In the genomic region with DNA sequence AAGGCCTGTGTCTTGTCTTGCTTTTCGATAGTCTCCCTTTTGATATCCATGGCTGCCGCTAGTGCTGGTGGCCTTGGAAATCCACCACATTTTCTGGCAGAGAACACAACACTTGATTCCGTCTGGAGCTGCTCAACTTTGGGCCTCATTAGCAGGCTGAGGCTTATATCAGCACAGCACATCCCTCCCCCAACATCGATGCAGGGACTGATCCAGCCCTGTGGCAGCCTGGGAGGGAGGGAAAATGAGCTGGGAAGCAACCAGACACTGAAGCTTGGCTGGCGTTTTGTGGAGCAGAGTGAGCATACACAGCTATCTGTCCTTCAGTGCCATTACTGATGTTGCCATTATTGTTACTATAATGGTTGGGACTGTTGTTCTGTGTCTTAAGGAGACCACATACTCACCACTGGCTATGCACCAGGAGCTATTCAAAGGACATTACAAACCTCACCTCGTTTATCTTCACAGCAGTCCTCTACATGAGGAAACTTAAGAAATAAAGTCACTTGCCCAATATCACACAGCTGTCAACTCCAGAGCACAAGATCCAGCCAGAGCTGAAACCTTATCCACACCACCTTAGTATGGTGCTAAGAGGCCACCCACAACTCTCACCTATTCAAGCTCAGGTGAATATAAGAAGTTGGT, we compare ENCODE assay signal across 23 cellular contexts.
DNase-seq lines count a peak whose midpoint lies in the region; ATAC-seq and TF ChIP-seq lines count a peak whose summit lies in the region.
"Had no signal": no experiment of that assay in that cellular context is flagged by ENCODE, and none has a peak within 500 bp of the region (broad histone marks: within the 10 kb centered on the region; RNA-seq: fewer than 3 reads in every experiment).

No MANE protein-coding gene starts in this region.

- WGBS in adrenal gland, 4 donors, result 54 to 81% (median 65%) methylated on average over 6 of the region's 6 CpGs
- 77 to 88% methylated on average over 6 of the region's 6 CpGs for WGBS in thyroid gland, 2 donors

- TF ChIP-seq CTCF in adrenal gland (IDR thresholded peaks at IDR 0.05), result no peak
- no peak for TF ChIP-seq CTCF in gastrocnemius medialis (IDR thresholded peaks at IDR 0.05 in 4 of 5, conservative IDR thresholded peaks at IDR 0.05 in 1 of 5)
- no peak for TF ChIP-seq CTCF in thyroid gland (IDR thresholded peaks at IDR 0.05)
- TF ChIP-seq CTCF in tibial artery (IDR thresholded peaks at IDR 0.05), result no peak
- no peak for TF ChIP-seq CTCF in A673 (conservative IDR thresholded peaks at IDR 0.05; ENCODE audit: low read depth, low read length)
- TF ChIP-seq CTCF in natural killer cell (IDR thresholded peaks at IDR 0.05), result no peak

- in situ Hi-C loops in gastrocnemius medialis (cut with MboI; ENCODE audit: low sequenced_read_pairs in 4 of 4), result no loop called here

- H3K27ac ChIP-seq in adrenal gland (no peak overlapping the region), gastrocnemius medialis (peak overlapping the region; percentile 65 to 77 (median 74)), thyroid gland (no peak overlapping the region), tibial artery (no peak overlapping the region), A673 (ENCODE audit: low read depth, low read length, poor library complexity, severe bottlenecking) (no peak overlapping the region)
- H3K27ac ChIP-seq: BLaER1 treated with 17β-estradiol and CSF1 and Interleukin-3, amounts not matched to agents 10 nM and 100 nM had no signal

- H3K4me3 Mint-ChIP-seq in natural killer cell, result no peak overlapping the region
- H3K4me3 Mint-ChIP-seq: CD4-positive, alpha-beta T cell had no signal

- peaks cover 15% of the 10 kb centered on the region for H3K36me3 Mint-ChIP-seq in natural killer cell

- H3K4me1 Mint-ChIP-seq in natural killer cell, result peaks cover 32 to 41% of the 10 kb centered on the region in 2 donors

- H3K9me3 Mint-ChIP-seq in natural killer cell, result no peaks in the 10 kb centered on the region
- H3K9me3 Mint-ChIP-seq: CD4-positive, alpha-beta T cell had no signal

- H3K36me3 ChIP-seq in adrenal gland (replicated peaks in 1 of 2), result no peaks in the 10 kb centered on the region
- H3K36me3 ChIP-seq in gastrocnemius medialis, result no peaks in the 10 kb centered on the region
- no peaks in the 10 kb centered on the region for H3K36me3 ChIP-seq in thyroid gland
- H3K36me3 ChIP-seq in tibial artery, result peaks cover 0 to 4% (median 0%) of the 10 kb centered on the region in 3 donors
- H3K36me3 ChIP-seq in A673 (ENCODE audit: insufficient read depth, low read length, poor library complexity, severe bottlenecking), result no peaks in the 10 kb centered on the region
- H3K36me3 ChIP-seq: MG63 had no signal

- DNase-seq in D341Med (ENCODE audit: low spot score) (peak; percentile 63), NCI-H446 treated with DMSO at 0.1 percent for 48 hours (lab: John Stamatoyannopoulos, UW) (peak; percentile 23), adrenal gland (peak in 5 of 7 donors; percentile 11 to 21 (median 15)), gastrocnemius medialis (peak; percentile 46 to 64), thyroid gland (no peak), tibial artery (no peak), A673 (ENCODE audit: low spot score) (no peak), natural killer cell (no peak)
- DNase-seq: CD4-positive, alpha-beta T cell; DMS79; EL; GDM1; IMR-90; KG1; MG63; NCI-H1105 treated with DMSO at 0.1 percent for 48 hours; NCI-H146; NCI-H1930; NCI-H2107; PC-3; SK-N-SH had no signal

- H3K27me3 Mint-ChIP-seq in natural killer cell (ENCODE audit: low read depth in 2 of 2), result no peaks in the 10 kb centered on the region
- H3K27me3 Mint-ChIP-seq: CD4-positive, alpha-beta T cell had no signal

- intact Hi-C loops in adrenal gland (cut with DNase I) (no loop called here), gastrocnemius medialis (cut with DNase I; ENCODE audit: low total_unique reads) (loop anchor here (5.0 to 10.0 kb wide), 2 partner anchors 96 to 167 kb away; no protein-coding TSS in a partner anchor), thyroid gland (cut with DNase I) (no loop called here), tibial artery (cut with DNase I; ENCODE audit: low total_unique reads) (no loop called here), A673 (cut with micrococcal nuclease; ENCODE audit: unreplicated experiment) (no loop called here), natural killer cell (cut with micrococcal nuclease) (no loop called here)

- H3K4me1 ChIP-seq in adrenal gland (replicated peaks in 1 of 2) (no peaks in the 10 kb centered on the region), gastrocnemius medialis (peaks cover 0 to 9% of the 10 kb centered on the region in 2 donors), thyroid gland (no peaks in the 10 kb centered on the region), tibial artery (no peaks in the 10 kb centered on the region), A673 (ENCODE audit: insufficient read depth, low read length, poor library complexity, severe bottlenecking) (no peaks in the 10 kb centered on the region)
- H3K4me1 ChIP-seq: BLaER1 treated with 17β-estradiol and CSF1 and Interleukin-3, amounts not matched to agents 10 nM and 100 nM had no signal

- TF ChIP-seq POLR2A in adrenal gland (IDR thresholded peaks at IDR 0.05), result no peak
- TF ChIP-seq POLR2A in gastrocnemius medialis (IDR thresholded peaks at IDR 0.05), result peak in 1 of 2 donors; percentile 36
- TF ChIP-seq POLR2A in thyroid gland (IDR thresholded peaks at IDR 0.05), result no peak

- CTCF ChIA-PET in A673 (lab: Charles Lee), result no interaction called here

- H3K27me3 ChIP-seq in adrenal gland (no peaks in the 10 kb centered on the region), gastrocnemius medialis (no peaks in the 10 kb centered on the region), thyroid gland (no peaks in the 10 kb centered on the region), tibial artery (no peaks in the 10 kb centered on the region), A673 (replicated peaks; ENCODE audit: insufficient read depth, low read depth, low read length, poor library complexity) (no peaks in the 10 kb centered on the region)
- H3K27me3 ChIP-seq: BLaER1 treated with 17β-estradiol and CSF1 and Interleukin-3, amounts not matched to agents 10 nM and 100 nM; MG63 had no signal

- ATAC-seq in gastrocnemius medialis (peak; percentile 98 to 99), natural killer cell (no peak)
- ATAC-seq: GM12878, PC-3 had no signal

- H3K9me3 ChIP-seq in adrenal gland (replicated peaks in 1 of 3) (no peaks in the 10 kb centered on the region), gastrocnemius medialis (no peaks in the 10 kb centered on the region), thyroid gland (no peaks in the 10 kb centered on the region), tibial artery (no peaks in the 10 kb centered on the region), A673 (ENCODE audit: low read depth, low read length, poor library complexity, severe bottlenecking) (no peaks in the 10 kb centered on the region)
- H3K9me3 ChIP-seq: BLaER1 treated with 17β-estradiol and CSF1 and Interleukin-3, amounts not matched to agents 10 nM and 100 nM; MG63; SK-N-SH had no signal

- POLR2A ChIA-PET in A673 (lab: Charles Lee; ENCODE audit: low non-redundant PET), result no interaction called here

- no TSS peak for BruUV-seq in A673 (replicated peaks; lab: Mats Ljungman, UMichigan)

- H3K4me3 ChIP-seq in adrenal gland (no peak overlapping the region), gastrocnemius medialis (no peak overlapping the region), thyroid gland (replicated peaks in 1 of 3) (no peak overlapping the region), tibial artery (no peak overlapping the region), A673 (ENCODE audit: low read depth, low read length, poor library complexity, severe bottlenecking) (no peak overlapping the region)
- H3K4me3 ChIP-seq: BLaER1 treated with 17β-estradiol and CSF1 and Interleukin-3, amounts not matched to agents 10 nM and 100 nM; GM12878; MG63 had no signal

- H3K27ac Mint-ChIP-seq in natural killer cell, result no peak overlapping the region
- H3K27ac Mint-ChIP-seq: CD4-positive, alpha-beta T cell had no signal

Comparison
In these comparisons a context has a peak if more than half of its experiments do, and no peak if none do; other contexts are left out.
1. DNase-seq: peak in D341Med (single experiment), NCI-H446 treated with DMSO at 0.1 percent for 48 hours (single experiment), adrenal gland (5 of 7) and gastrocnemius medialis (2 of 2); none in thyroid gland (0 of 2), tibial artery (0 of 2), A673 (single experiment) and natural killer cell (single experiment).
2. H3K27ac ChIP-seq: peak in gastrocnemius medialis (4 of 4); none in adrenal gland (0 of 5), thyroid gland (0 of 3), tibial artery (0 of 2) and A673 (single experiment).
3. ATAC-seq: peak in gastrocnemius medialis (2 of 2); none in natural killer cell (0 of 3).